Comparison of ENCODE assay signal across 13 cellular contexts in genomic region chr1:208135354-208135753, GRCh38.
DNase-seq lines count a peak whose midpoint lies in the region; ATAC-seq and TF ChIP-seq lines count a peak whose summit lies in the region.
"Had no signal": no experiment of that assay in that cellular context is flagged by ENCODE, and none has a peak within 500 bp of the region (broad histone marks: within the 10 kb centered on the region; RNA-seq: fewer than 3 reads in every experiment).

No MANE protein-coding gene starts in this region.

- TF ChIP-seq CTCF in AG09309 (IDR thresholded peaks at IDR 0.05; ENCODE audit: control insufficient read depth, insufficient read depth, low read depth, low read length, missing control alignments) (no peak), epithelial cell of esophagus (IDR thresholded peaks at IDR 0.05; ENCODE audit: insufficient read depth, low read depth, low read length, missing control alignments) (no peak), lower lobe of right lung (IDR thresholded peaks at IDR 0.05) (no peak), suprapubic skin (IDR thresholded peaks at IDR 0.05) (no peak)

- peaks cover 7% of the 10 kb centered on the region for H3K27me3 Mint-ChIP-seq in activated CD8-positive, alpha-beta T cell treated with anti-CD3 and anti-CD28 coated beads, Interleukin-2, amount 10 ng/mL, durations not matched to agents 7 days and 5 days (ENCODE audit: low read depth)

- no peak overlapping the region for H3K4me3 ChIP-seq in AG09309 (ENCODE audit: control insufficient read depth, low read depth, low read length)
- no peak overlapping the region for H3K4me3 ChIP-seq in epithelial cell of esophagus (ENCODE audit: low read length)
- H3K4me3 ChIP-seq in lower lobe of right lung = no peak overlapping the region
- no peak overlapping the region for H3K4me3 ChIP-seq in suprapubic skin
- H3K4me3 ChIP-seq: HAP-1 had no signal

- DNase-seq in AG09309 (ENCODE audit: low read depth) = peak; percentile 16
- peak; percentile 69 for DNase-seq in NCI-H69 (lab: John Stamatoyannopoulos, UW)
- peak; percentile 73 for DNase-seq in epithelial cell of esophagus (ENCODE audit: low read depth)
- DNase-seq in lower lobe of right lung = no peak
- no peak for DNase-seq in suprapubic skin (ENCODE audit: low spot score in 2 of 2)
- no peak for DNase-seq in NCI-H524 (lab: John Stamatoyannopoulos, UW)
- no peak for DNase-seq in activated CD8-positive, alpha-beta T cell treated with anti-CD3 and anti-CD28 coated beads, Interleukin-2, amount 10 ng/mL, durations not matched to agents 7 days and 5 days
- no peak for DNase-seq in ureter (ENCODE audit: low spot score)
- DNase-seq: activated gamma-delta T cell treated with Interleukin-2 at 50 U/mL for 16 hours; NCI-H1930; NCI-H774; stimulated activated CD4-positive, alpha-beta T cell treated with anti-CD3 and anti-CD28 coated beads, Interleukin-12 subunit alpha, Interleukin-12 subunit beta, amount 100 ng/mL, for 4 hours had no signal

- intact Hi-C loops in lower lobe of right lung (cut with DNase I) = no loop called here

- H3K27ac Mint-ChIP-seq in activated CD8-positive, alpha-beta T cell treated with anti-CD3 and anti-CD28 coated beads, Interleukin-2, amount 10 ng/mL, durations not matched to agents 7 days and 5 days = no peak overlapping the region

- peaks cover 5% of the 10 kb centered on the region for H3K4me1 Mint-ChIP-seq in activated CD8-positive, alpha-beta T cell treated with anti-CD3 and anti-CD28 coated beads, Interleukin-2, amount 10 ng/mL, durations not matched to agents 7 days and 5 days (ENCODE audit: low read depth)

- H3K4me1 ChIP-seq in lower lobe of right lung (peaks cover 29% of the 10 kb centered on the region), suprapubic skin (peaks cover 31% of the 10 kb centered on the region)
- H3K4me1 ChIP-seq: HAP-1 had no signal

- POLR2A ChIA-PET in activated CD8-positive, alpha-beta T cell treated with anti-CD3 and anti-CD28 coated beads, Interleukin-2, amount 10 ng/mL, durations not matched to agents 7 days and 5 days (lab: Charles Lee) = interaction anchor here (0.6 kb wide), 1 partner anchor 265 kb away, joined by 3 read pairs; no protein-coding TSS in a partner anchor

- H3K27ac ChIP-seq in lower lobe of right lung = no peak overlapping the region
- H3K27ac ChIP-seq in suprapubic skin = no peak overlapping the region

- no peaks in the 10 kb centered on the region for H3K9me3 Mint-ChIP-seq in activated CD8-positive, alpha-beta T cell treated with anti-CD3 and anti-CD28 coated beads, Interleukin-2, amount 10 ng/mL, durations not matched to agents 7 days and 5 days (ENCODE audit: insufficient read depth)

- no peak for TF ChIP-seq EP300 in suprapubic skin (IDR thresholded peaks at IDR 0.05)

- 73% methylated on average over 2 of the region's 2 CpGs for WGBS in suprapubic skin

- peaks cover 27% of the 10 kb centered on the region for H3K36me3 ChIP-seq in lower lobe of right lung
- no peaks in the 10 kb centered on the region for H3K36me3 ChIP-seq in suprapubic skin
- H3K36me3 ChIP-seq: HAP-1 had no signal

- no peaks in the 10 kb centered on the region for H3K36me3 Mint-ChIP-seq in activated CD8-positive, alpha-beta T cell treated with anti-CD3 and anti-CD28 coated beads, Interleukin-2, amount 10 ng/mL, durations not matched to agents 7 days and 5 days (ENCODE audit: low read depth)

- no peak overlapping the region for H3K4me3 Mint-ChIP-seq in activated CD8-positive, alpha-beta T cell treated with anti-CD3 and anti-CD28 coated beads, Interleukin-2, amount 10 ng/mL, durations not matched to agents 7 days and 5 days

- no peaks in the 10 kb centered on the region for H3K9me3 ChIP-seq in lower lobe of right lung
- no peaks in the 10 kb centered on the region for H3K9me3 ChIP-seq in suprapubic skin
- H3K9me3 ChIP-seq: HAP-1 had no signal

- peak; percentile 30 to 31 for ATAC-seq in lower lobe of right lung
- no peak for ATAC-seq in activated CD8-positive, alpha-beta T cell treated with anti-CD3 and anti-CD28 coated beads, Interleukin-2, amount 10 ng/mL, durations not matched to agents 7 days and 5 days

- CTCF ChIA-PET in activated CD8-positive, alpha-beta T cell treated with anti-CD3 and anti-CD28 coated beads, Interleukin-2, amount 10 ng/mL, durations not matched to agents 7 days and 5 days (lab: Charles Lee) = interaction anchor here (0.7 to 1.2 kb wide), 2 partner anchors 12 to 110 kb away, joined by 3 to 4 read pairs; no protein-coding TSS in a partner anchor

- TF ChIP-seq POLR2A in suprapubic skin (IDR thresholded peaks at IDR 0.05) = no peak

- no peaks in the 10 kb centered on the region for H3K27me3 ChIP-seq in lower lobe of right lung (ENCODE audit: low read depth)
- no peaks in the 10 kb centered on the region for H3K27me3 ChIP-seq in suprapubic skin

Comparison
In these comparisons a context has a peak if more than half of its experiments do, and no peak if none do; other contexts are left out.
1. DNase-seq: peak in AG09309 (single experiment), NCI-H69 (single experiment) and epithelial cell of esophagus (single experiment); none in lower lobe of right lung (single experiment), suprapubic skin (0 of 2), NCI-H524 (0 of 2), activated CD8-positive, alpha-beta T cell treated with anti-CD3 and anti-CD28 coated beads, Interleukin-2, amount 10 ng/mL, durations not matched to agents 7 days and 5 days (single experiment) and ureter (single experiment).